Comparison of ENCODE assay signal across 1 cellular context in genomic region chr7:6008668-6009611, GRCh38.
TF ChIP-seq lines count a peak whose summit lies in the region.

Gene AIMP2, plus strand, starts transcription at chr7:6009272. Its CDS starts 92 bp downstream, at chr7:6009364.
Gene PMS2, minus strand, starts transcription at chr7:6009049. Its CDS starts 30 bp downstream, at chr7:6009019.

TF ChIP-seq in HepG2, 621 proteins besides CTCF, POLR2A, EP300 and RAD21 (continued from another document and continues in another):
- TF ChIP-seq AKNA (CRISPR knock-in tag; IDR thresholded peaks at IDR 0.05; ENCODE audit: borderline replicate concordance), result peak; percentile 97
- peak; percentile 92 for TF ChIP-seq ZBED4 (CRISPR knock-in tag; IDR thresholded peaks at IDR 0.05; ENCODE audit: borderline replicate concordance)
- 0 out of 2 replicates have a peak, but pooled peaks have one; percentile 37 for TF ChIP-seq SSRP1 (CRISPR knock-in tag; IDR thresholded peaks at IDR 0.05)
- peak; percentile 61; the same call in 1 of the 2 replicates for TF ChIP-seq ZNF3 (CRISPR knock-in tag; IDR thresholded peaks at IDR 0.05)
- TF ChIP-seq ZBTB26 (CRISPR knock-in tag; IDR thresholded peaks at IDR 0.05; ENCODE audit: borderline replicate concordance), result peak; percentile 80
- TF ChIP-seq ZNF562 (CRISPR knock-in tag; IDR thresholded peaks at IDR 0.05; ENCODE audit: borderline replicate concordance), result peak; percentile 96; the same call in 1 of the 2 replicates
- peak; percentile 99 for TF ChIP-seq ARID2 (CRISPR knock-in tag; IDR thresholded peaks at IDR 0.05; ENCODE audit: borderline replicate concordance)
- no peak; the same call in 1 of the 2 replicates for TF ChIP-seq ATF6 (CRISPR knock-in tag; conservative IDR thresholded peaks at IDR 0.05)
- peak; percentile 98 for TF ChIP-seq ZXDC (CRISPR knock-in tag; IDR thresholded peaks at IDR 0.05)
- TF ChIP-seq PLRG1 (conservative IDR thresholded peaks at IDR 0.05), result no peak
- peak; percentile 23; the same call in 1 of the 2 replicates for TF ChIP-seq GRHL1 (CRISPR knock-in tag; conservative IDR thresholded peaks at IDR 0.05)
- peak; percentile 96 for TF ChIP-seq ZNF318 (CRISPR knock-in tag; IDR thresholded peaks at IDR 0.05)
- TF ChIP-seq DMAP1 (CRISPR knock-in tag; IDR thresholded peaks at IDR 0.05), result peak; percentile 100
- peak; percentile 50; the same call in 1 of the 2 replicates for TF ChIP-seq ZNF292 (CRISPR knock-in tag; IDR thresholded peaks at IDR 0.05; ENCODE audit: borderline replicate concordance, low read depth)
- peak; percentile 100 for TF ChIP-seq ZNF230 (CRISPR knock-in tag; IDR thresholded peaks at IDR 0.05)
- TF ChIP-seq PHF21A (CRISPR knock-in tag; IDR thresholded peaks at IDR 0.05), result peak; percentile 94
- peak; percentile 93 for TF ChIP-seq CBFB (CRISPR knock-in tag; IDR thresholded peaks at IDR 0.05)
- 0 out of 2 replicates have a peak, but pooled peaks have one; percentile 29 for TF ChIP-seq ZNF260 (CRISPR knock-in tag; IDR thresholded peaks at IDR 0.05; ENCODE audit: borderline replicate concordance, low read depth)
- peak; percentile 99 for TF ChIP-seq ZNF543 (CRISPR knock-in tag; IDR thresholded peaks at IDR 0.05)
- TF ChIP-seq NFYB (CRISPR knock-in tag; IDR thresholded peaks at IDR 0.05), result peak; percentile 99
- TF ChIP-seq ZBTB34 (CRISPR knock-in tag; IDR thresholded peaks at IDR 0.05), result peak; percentile 80
- TF ChIP-seq FOXM1 (CRISPR knock-in tag; IDR thresholded peaks at IDR 0.05), result peak; percentile 95
